ENCODE assay signal across 8 cellular contexts in the genomic region with DNA sequence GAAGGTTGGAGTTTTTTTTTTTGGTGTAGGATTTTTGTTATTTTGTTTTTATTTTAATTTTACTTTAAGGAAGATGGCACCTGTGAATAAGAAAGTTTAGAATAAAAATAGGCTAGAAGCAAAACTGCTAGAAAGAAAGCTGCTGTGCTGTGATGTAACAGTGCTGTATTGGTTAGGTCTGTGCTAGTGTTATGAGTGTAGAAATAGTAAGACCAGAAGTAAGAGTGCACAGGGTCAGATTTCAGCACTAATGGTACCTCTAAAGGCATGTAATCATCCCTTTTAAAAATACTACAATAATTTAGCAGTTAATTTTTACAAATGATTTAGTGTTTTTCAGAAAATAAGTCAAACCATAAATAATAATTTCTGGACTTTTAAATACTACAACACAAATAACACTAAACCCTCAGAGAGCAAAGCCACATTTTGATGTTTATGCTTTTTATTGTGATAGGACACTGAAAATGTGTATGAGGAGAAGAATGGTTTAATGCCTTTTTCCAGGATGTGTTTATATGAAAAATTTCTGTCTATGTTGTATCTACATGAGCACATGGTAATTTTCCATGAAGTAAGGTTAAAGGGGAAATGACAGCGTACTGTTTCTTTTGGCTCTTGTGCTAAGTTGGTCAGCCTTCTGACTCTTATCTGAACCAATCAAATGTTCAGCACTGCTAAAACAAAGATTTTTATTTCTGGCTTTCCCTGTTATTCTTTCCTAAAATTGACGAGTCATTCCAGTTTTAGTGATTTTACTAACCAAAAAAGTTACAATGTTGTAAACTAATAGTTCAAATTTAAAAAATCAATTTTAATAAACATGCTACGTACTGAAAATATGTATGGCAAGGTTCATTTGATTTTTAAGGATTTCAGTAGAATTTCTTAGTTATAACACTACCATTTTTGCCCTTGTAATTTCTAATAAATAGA.
DNase-seq lines count a peak whose midpoint lies in the region; ATAC-seq and TF ChIP-seq lines count a peak whose summit lies in the region.

No MANE protein-coding gene starts in this region.

- no peaks in the 10 kb centered on the region for H3K36me3 ChIP-seq in mucosa of descending colon (ENCODE audit: low read depth)

- no peaks in the 10 kb centered on the region for H3K9me3 ChIP-seq in mucosa of descending colon

- no peak for TF ChIP-seq CTCF in mucosa of descending colon (IDR thresholded peaks at IDR 0.05)

- DNase-seq in HCEC 1CT (peak; percentile 23), NCI-H226 (peak; percentile 65), left lobe of liver (ENCODE audit: low spot score) (no peak), SHP77 treated with DMSO at 0.1 percent for 48 hours (lab: John Stamatoyannopoulos, UW) (no peak), globus pallidus (ENCODE audit: low spot score) (no peak), mucosa of descending colon (no peak)
- DNase-seq in stimulated activated naive CD4-positive, alpha-beta T cell (lab: John Stamatoyannopoulos, UW) = no peak

- peak; percentile 98 for ATAC-seq in GM18502 (IDR thresholded peaks at IDR 0.05; ENCODE audit: poor library complexity, unreplicated experiment)
- ATAC-seq in left lobe of liver = peak; percentile 72
- no peak for ATAC-seq in mucosa of descending colon

- intact Hi-C loops in mucosa of descending colon (cut with DNase I, micrococcal nuclease) = no loop called here

- H3K4me3 ChIP-seq in mucosa of descending colon = no peak overlapping the region

- H3K4me1 ChIP-seq in mucosa of descending colon (ENCODE audit: low read depth) = no peaks in the 10 kb centered on the region

Comparison
In these comparisons a context has a peak if more than half of its experiments do, and no peak if none do; other contexts are left out.
1. DNase-seq: peak in HCEC 1CT (single experiment) and NCI-H226 (single experiment); none in left lobe of liver (single experiment), SHP77 treated with DMSO at 0.1 percent for 48 hours (single experiment), stimulated activated naive CD4-positive, alpha-beta T cell (0 of 6), globus pallidus (single experiment) and mucosa of descending colon (0 of 3).